27 cellular contexts compared by ENCODE assay signal in the genomic region with DNA sequence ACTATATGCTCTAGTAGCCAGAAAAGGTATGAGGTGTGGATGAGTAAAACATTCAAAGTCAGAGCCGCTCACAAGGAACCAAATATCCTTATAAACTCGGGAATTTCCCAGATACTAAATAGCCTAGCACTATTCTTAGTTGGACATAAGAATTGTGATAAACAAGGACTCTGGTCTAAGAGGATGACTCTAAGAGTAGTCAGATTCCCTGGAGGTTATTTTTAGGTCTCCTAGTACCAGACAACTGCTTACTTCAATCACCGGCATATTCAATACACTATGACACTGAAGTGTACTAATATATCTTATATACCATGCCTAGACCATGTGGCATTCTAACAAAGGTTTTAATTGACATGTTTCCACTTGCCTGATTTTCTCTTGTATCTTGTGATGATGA. TPM values are rescaled to one million over a fixed set of nuclear protein-coding genes. Genes with fewer than 3 reads are reported as not detected.
A peak's percentile ranks its signal among the peaks of the same experiment; 100 is the strongest.
DNase-seq lines count a peak whose midpoint lies in the region; ATAC-seq, FAIRE-seq and TF ChIP-seq lines count a peak whose summit lies in the region.
"Had no signal": no experiment of that assay in that cellular context is flagged by ENCODE, and none has a peak within 500 bp of the region (broad histone marks: within the 10 kb centered on the region; RNA-seq: fewer than 3 reads in every experiment).

No MANE protein-coding gene starts in this region.

- BruUV-seq in PC-9 (replicated peaks; lab: Mats Ljungman, UMichigan): no TSS peak

- intact Hi-C loops in PC-9 (cut with micrococcal nuclease; ENCODE audit: unreplicated experiment) (no loop called here), mucosa of descending colon (cut with DNase I, micrococcal nuclease) (no loop called here)

- H3K36me3 ChIP-seq in Karpas-422 (ENCODE audit: insufficient read depth, low read length): peaks cover 6% of the 10 kb centered on the region; the same call in 1 of the 2 replicates
- peaks cover 4% of the 10 kb centered on the region for H3K36me3 ChIP-seq in bronchial epithelial cell (ENCODE audit: control insufficient read depth, insufficient read depth, low read length)
- H3K36me3 ChIP-seq in PC-9 (ENCODE audit: low read depth): peaks cover 18% of the 10 kb centered on the region
- H3K36me3 ChIP-seq in mucosa of descending colon (ENCODE audit: low read depth): no peaks in the 10 kb centered on the region

- H3K27ac ChIP-seq in Karpas-422 (ENCODE audit: low read length) (peak overlapping the region; percentile 71), PC-9 (no peak overlapping the region)
- H3K27ac ChIP-seq: BLaER1, sigmoid colon, upper lobe of left lung had no signal

- no peak overlapping the region for H3K9ac ChIP-seq in Karpas-422 (ENCODE audit: low read length)
- H3K9ac ChIP-seq: BLaER1 had no signal

- FAIRE-seq in bronchial epithelial cell (lab: Jason Lieb, UNC): no peak

- DNase-seq in EH (ENCODE audit: low read depth) (peak; percentile 26), Karpas-422 (no peak), bronchial epithelial cell (ENCODE audit: low read depth) (peak; percentile 79), myocyte (ENCODE audit: low read depth) (peak; percentile 76), PC-9 (no peak), DMS153 (lab: John Stamatoyannopoulos, UW) (no peak), mucosa of descending colon (no peak)
- DNase-seq: activated CD4-positive, alpha-beta memory T cell treated with anti-CD3 and anti-CD28 coated beads, Interleukin-2, amount 10 ng/mL, durations not matched to agents 7 days and 5 days; activated CD8-positive, alpha-beta memory T cell treated with anti-CD3 and anti-CD28 coated beads, Interleukin-2, amount 50 U/mL, for 4 hours; activated naive CD4-positive, alpha-beta T cell treated with anti-CD3 and anti-CD28 coated beads for 36 hours; dermis blood vessel endothelial cell; GDM1; immature natural killer cell; naive thymus-derived CD8-positive, alpha-beta T cell; NCI-H1048; NCI-H1694; NCI-H446 treated with DMSO at 0.1 percent for 48 hours; NCI-H774; SHP77; sigmoid colon; T-helper 17 cell; upper lobe of left lung had no signal

- no peak for TF ChIP-seq CTCF in bronchial epithelial cell (IDR thresholded peaks at IDR 0.05; ENCODE audit: insufficient read depth, low read length, severe bottlenecking)
- no peak for TF ChIP-seq CTCF in PC-9 (conservative IDR thresholded peaks at IDR 0.05)
- no peak for TF ChIP-seq CTCF in mucosa of descending colon (IDR thresholded peaks at IDR 0.05)

- no peak overlapping the region for H3K4me2 ChIP-seq in Karpas-422 (ENCODE audit: low read depth, low read length, poor library complexity, severe bottlenecking)
- H3K4me2 ChIP-seq in PC-9: no peak overlapping the region
- H3K4me2 ChIP-seq: BLaER1 had no signal

- POLR2A ChIA-PET in PC-9 (lab: Charles Lee; ENCODE audit: unreplicated experiment): no interaction called here

- H3K27me3 ChIP-seq in Karpas-422 (ENCODE audit: low read length) (no peaks in the 10 kb centered on the region), bronchial epithelial cell (ENCODE audit: control insufficient read depth, insufficient read depth, low read length) (no peaks in the 10 kb centered on the region), PC-9 (ENCODE audit: insufficient read depth, low read depth) (no peaks in the 10 kb centered on the region)
- H3K27me3 ChIP-seq: BLaER1, sigmoid colon, upper lobe of left lung had no signal

- no peaks in the 10 kb centered on the region for H4K20me1 ChIP-seq in Karpas-422 (ENCODE audit: insufficient read depth, low read depth, low read length)
- peaks cover 13% of the 10 kb centered on the region for H4K20me1 ChIP-seq in PC-9 (ENCODE audit: insufficient read depth)

- no peaks in the 10 kb centered on the region for H3F3A ChIP-seq in PC-9 (ENCODE audit: insufficient read depth, low read depth)

- H3K9me2 ChIP-seq in Karpas-422 (replicated peaks; ENCODE audit: insufficient read depth, low read length) (no peaks in the 10 kb centered on the region), PC-9 (ENCODE audit: insufficient read depth) (no peaks in the 10 kb centered on the region)

- H3K4me3 ChIP-seq in Karpas-422 (ENCODE audit: low read length): no peak overlapping the region
- H3K4me3 ChIP-seq in bronchial epithelial cell (ENCODE audit: low read depth, low read length): no peak overlapping the region
- no peak overlapping the region for H3K4me3 ChIP-seq in PC-9
- H3K4me3 ChIP-seq in mucosa of descending colon: no peak overlapping the region
- H3K4me3 ChIP-seq: BLaER1, sigmoid colon, upper lobe of left lung had no signal

- H3K79me2 ChIP-seq in Karpas-422 (ENCODE audit: low read length): peaks cover 66% of the 10 kb centered on the region
- H3K79me2 ChIP-seq in PC-9 (ENCODE audit: low read depth): peaks cover 10% of the 10 kb centered on the region; the same call in 1 of the 2 replicates

- H2AFZ ChIP-seq in Karpas-422 (ENCODE audit: low read length) (no peak overlapping the region), PC-9 (no peak overlapping the region)

- H3K9me3 ChIP-seq in Karpas-422 (ENCODE audit: low read length): no peaks in the 10 kb centered on the region
- H3K9me3 ChIP-seq in PC-9 (ENCODE audit: insufficient read depth, low read depth): no peaks in the 10 kb centered on the region
- no peaks in the 10 kb centered on the region for H3K9me3 ChIP-seq in mucosa of descending colon
- H3K9me3 ChIP-seq: BLaER1, sigmoid colon, upper lobe of left lung had no signal

- CTCF ChIA-PET in PC-9 (lab: Charles Lee): no interaction called here

- peaks cover 56% of the 10 kb centered on the region for H3K4me1 ChIP-seq in Karpas-422 (ENCODE audit: low read length)
- no peaks in the 10 kb centered on the region for H3K4me1 ChIP-seq in PC-9 (replicated peaks; ENCODE audit: insufficient read depth)
- no peaks in the 10 kb centered on the region for H3K4me1 ChIP-seq in mucosa of descending colon (ENCODE audit: low read depth)
- H3K4me1 ChIP-seq: BLaER1, sigmoid colon, upper lobe of left lung had no signal

- no peak for ATAC-seq in mucosa of descending colon
- no peak for ATAC-seq in GM21786 (IDR thresholded peaks at IDR 0.05; ENCODE audit: unreplicated experiment)
- ATAC-seq: activated CD4-positive, CD25-positive, alpha-beta regulatory T cell treated with anti-CD3 and anti-CD28 coated beads, Interleukin-2, amount 50 U/mL, for 24 hours; HCT116; naive thymus-derived CD8-positive, alpha-beta T cell; stimulated activated effector memory CD8-positive, alpha-beta T cell treated with anti-CD3 and anti-CD28 coated beads, Interleukin-12 subunit alpha, Interleukin-12 subunit beta, amount 100 ng/mL, for 72 hours; T-helper 17 cell had no signal

RNA-seq across cellular contexts. Expression of gene LMBR1, which starts 56.5 kb away (rescaled TPM):
- 123 and 202 TPM in 2 replicates for total RNA-seq in Karpas-422 (2014; rRNA removed; shearing (Covaris generic); ENCODE audit: low replicate concordance)
- total RNA-seq in bronchial epithelial cell (73.7 and 79.6 TPM in 2 replicates), myocyte (32.2 and 45.0 TPM in 2 replicates), PC-9 (2021) (85.0 and 107 TPM in 2 replicates), mucosa of descending colon (10 to 100 TPM; 40.5 to 56.3 (median 44.9) TPM)
- polyA plus RNA-seq in myocyte (2012): 20.3 TPM

Comparison
In these comparisons a context has a peak if more than half of its experiments do, and no peak if none do; other contexts are left out.
1. DNase-seq: peak in EH (single experiment), bronchial epithelial cell (single experiment) and myocyte (single experiment); none in Karpas-422 (single experiment), PC-9 (0 of 2), DMS153 (single experiment) and mucosa of descending colon (0 of 3).